29 cellular contexts compared by ENCODE assay signal in the genomic region with DNA sequence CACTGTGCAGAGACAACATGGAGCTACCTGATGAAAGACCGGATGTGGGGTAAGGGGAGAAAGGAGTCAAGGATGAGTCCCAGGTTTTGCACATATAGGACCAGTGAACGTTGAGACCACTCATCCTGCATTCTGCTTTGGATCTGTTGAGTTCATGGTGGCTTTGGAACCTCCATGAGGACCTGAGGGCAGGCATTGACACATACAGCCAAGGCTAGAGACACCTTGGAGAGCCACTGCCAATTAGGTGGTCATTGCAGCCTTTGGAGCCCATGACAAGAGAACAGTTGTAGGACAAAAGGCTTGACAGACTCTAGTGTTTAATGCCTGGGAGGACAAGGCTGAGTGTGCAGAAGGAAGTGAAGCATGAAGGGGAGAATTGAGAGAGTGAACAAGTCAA.
"Had no signal": no experiment of that assay in that cellular context is flagged by ENCODE, and none has a peak within 500 bp of the region (broad histone marks: within the 10 kb centered on the region; RNA-seq: fewer than 3 reads in every experiment).

No MANE protein-coding gene starts in this region.

- H3K9me3 Mint-ChIP-seq: dendritic cell treated with granulocyte-macrophage colony-stimulating factor and Interleukin-4, amounts not matched to agents 40 ng/mL and 50 ng/mL, for 4 days; endodermal cell; immature natural killer cell; natural killer cell; stimulated activated naive CD8-positive, alpha-beta T cell treated with anti-CD3 and anti-CD28 coated beads, Interleukin-15, amount 100 ng/mL, for 72 hours had no signal

- H3K27me3 Mint-ChIP-seq: dendritic cell treated with granulocyte-macrophage colony-stimulating factor and Interleukin-4, amounts not matched to agents 40 ng/mL and 50 ng/mL, for 4 days had no signal

- H3K27ac ChIP-seq: epithelial cell of prostate, foreskin keratinocyte, gastroesophageal sphincter, heart right ventricle, left lung, right lobe of liver, suprapubic skin, transverse colon, upper lobe of right lung, uterus had no signal

- H3K27ac Mint-ChIP-seq: dendritic cell treated with granulocyte-macrophage colony-stimulating factor and Interleukin-4, amounts not matched to agents 40 ng/mL and 50 ng/mL, for 4 days; endodermal cell; immature natural killer cell; natural killer cell had no signal

- H3K4me1 ChIP-seq: foreskin keratinocyte, heart right ventricle, left lung, upper lobe of right lung, uterus had no signal

- DNase-seq: effector CD8-positive, alpha-beta T cell; endodermal cell; foreskin keratinocyte; glutamatergic neuron; heart right ventricle; hypothalamus; immature natural killer cell; islet precursor cell; left lung; mammary epithelial cell; natural killer cell; occipital lobe; pancreas; right lobe of liver; small intestine; stimulated activated CD4-positive, alpha-beta T cell treated with anti-CD3 and anti-CD28 coated beads, Interleukin-12 subunit alpha, Interleukin-12 subunit beta, amount 100 ng/mL, for 4 hours; stimulated activated CD4-positive, alpha-beta T cell treated with anti-CD3 and anti-CD28 coated beads, Interleukin-1b, Interleukin-23, amount 100 ng/mL, for 48 hours; stimulated activated CD4-positive, alpha-beta T cell treated with anti-CD3 and anti-CD28 coated beads, Interleukin-4, amount 100 ng/mL, for 1 hour; stimulated activated CD8-positive, alpha-beta memory T cell treated with anti-CD3 and anti-CD28 coated beads, Interleukin-4, amount 100 ng/mL, for 48 hours; stimulated activated naive CD4-positive, alpha-beta T cell; stimulated activated naive CD8-positive, alpha-beta T cell treated with anti-CD3 and anti-CD28 coated beads, Interleukin-15, amount 100 ng/mL, for 72 hours; transverse colon; upper lobe of right lung; uterus had no signal

- H3K9me3 ChIP-seq: gastroesophageal sphincter, heart right ventricle, left lung, pancreas, right lobe of liver, suprapubic skin, transverse colon, upper lobe of right lung, uterus had no signal

- H3K36me3 Mint-ChIP-seq: immature natural killer cell, natural killer cell had no signal

- H3K4me1 Mint-ChIP-seq: immature natural killer cell; natural killer cell; stimulated activated naive CD8-positive, alpha-beta T cell treated with anti-CD3 and anti-CD28 coated beads, Interleukin-15, amount 100 ng/mL, for 72 hours had no signal

- H3K4me3 Mint-ChIP-seq: dendritic cell treated with granulocyte-macrophage colony-stimulating factor and Interleukin-4, amounts not matched to agents 40 ng/mL and 50 ng/mL, for 4 days; endodermal cell; immature natural killer cell; natural killer cell; stimulated activated naive CD8-positive, alpha-beta T cell treated with anti-CD3 and anti-CD28 coated beads, Interleukin-15, amount 100 ng/mL, for 72 hours had no signal

- H3K36me3 ChIP-seq: gastroesophageal sphincter, heart right ventricle, left lung, pancreas, right lobe of liver, suprapubic skin, transverse colon, upper lobe of right lung, uterus had no signal

- H3K4me3 ChIP-seq: gastroesophageal sphincter, heart right ventricle, left lung, pancreas, right lobe of liver, suprapubic skin, transverse colon, upper lobe of right lung, uterus had no signal

- H3K27me3 ChIP-seq: foreskin keratinocyte, gastroesophageal sphincter, left lung, pancreas, right lobe of liver, suprapubic skin, transverse colon, upper lobe of right lung, uterus had no signal

- ATAC-seq: esophagus mucosa; foreskin keratinocyte; gastroesophageal sphincter; heart right ventricle; left lung; natural killer cell; stimulated activated naive CD8-positive, alpha-beta T cell treated with anti-CD3 and anti-CD28 coated beads, Interleukin-15, amount 100 ng/mL, for 72 hours had no signal
